In genomic region chr11:92125316-92125715, GRCh38 we compare ENCODE assay signal across 26 cellular contexts.
"Had no signal": no experiment of that assay in that cellular context is flagged by ENCODE, and none has a peak within 500 bp of the region (broad histone marks: within the 10 kb centered on the region; RNA-seq: fewer than 3 reads in every experiment).

No MANE protein-coding gene starts in this region.

- H3K27ac ChIP-seq: epithelial cell of prostate, esophagus muscularis mucosa, hepatocyte, left ventricle myocardium inferior, lower lobe of right lung, pancreas, thoracic aorta, upper lobe of left lung, uterus had no signal

- H3K9me3 ChIP-seq: esophagus muscularis mucosa, lower lobe of right lung, pancreas, thoracic aorta, uterus had no signal

- H3K4me2 ChIP-seq: hepatocyte, smooth muscle cell had no signal

- H3K79me2 ChIP-seq: hepatocyte had no signal

- ATAC-seq: effector memory CD8-positive, alpha-beta T cell; left cardiac atrium; lower lobe of right lung; natural killer cell treated with Interleukin-12 subunit alpha and Interleukin-12 subunit beta and Interleukin-15 and Interleukin-18, amount 100 ng/mL, for 72 hours; pancreas; right cardiac atrium; stimulated activated effector memory CD8-positive, alpha-beta T cell treated with anti-CD3 and anti-CD28 coated beads, Interleukin-12 subunit alpha, Interleukin-12 subunit beta, amount 100 ng/mL, for 72 hours had no signal

- H3K36me3 ChIP-seq: esophagus muscularis mucosa, left ventricle myocardium inferior, lower lobe of right lung, pancreas, thoracic aorta, upper lobe of left lung, uterus had no signal

- H2AFZ ChIP-seq: hepatocyte had no signal

- H3K4me3 Mint-ChIP-seq: dendritic cell treated with granulocyte-macrophage colony-stimulating factor and Interleukin-4, amounts not matched to agents 40 ng/mL and 50 ng/mL, for 4 days; effector memory CD8-positive, alpha-beta T cell; memory B cell; mesothelial cell of epicardium; natural killer cell treated with Interleukin-12 subunit alpha and Interleukin-12 subunit beta and Interleukin-15 and Interleukin-18, amount 100 ng/mL, for 72 hours; stimulated activated effector memory CD8-positive, alpha-beta T cell treated with anti-CD3 and anti-CD28 coated beads, Interleukin-12 subunit alpha, Interleukin-12 subunit beta, amount 100 ng/mL, for 72 hours; stimulated activated naive CD8-positive, alpha-beta T cell treated with anti-CD3 and anti-CD28 coated beads, Interleukin-15, Interleukin-2, amounts not matched to agents 100 ng/mL and 50 ng/mL, for 24 hours had no signal

- H3K36me3 Mint-ChIP-seq: memory B cell; mesothelial cell of epicardium; natural killer cell treated with Interleukin-12 subunit alpha and Interleukin-12 subunit beta and Interleukin-15 and Interleukin-18, amount 100 ng/mL, for 72 hours; stimulated activated effector memory CD8-positive, alpha-beta T cell treated with anti-CD3 and anti-CD28 coated beads, Interleukin-12 subunit alpha, Interleukin-12 subunit beta, amount 100 ng/mL, for 72 hours had no signal

- H3K27me3 Mint-ChIP-seq: dendritic cell treated with granulocyte-macrophage colony-stimulating factor and Interleukin-4, amounts not matched to agents 40 ng/mL and 50 ng/mL, for 4 days; effector memory CD8-positive, alpha-beta T cell; memory B cell; natural killer cell treated with Interleukin-12 subunit alpha and Interleukin-12 subunit beta and Interleukin-15 and Interleukin-18, amount 100 ng/mL, for 72 hours; progenitor cell of endocrine pancreas; stimulated activated naive CD8-positive, alpha-beta T cell treated with anti-CD3 and anti-CD28 coated beads, Interleukin-15, Interleukin-2, amounts not matched to agents 100 ng/mL and 50 ng/mL, for 24 hours had no signal

- H3K9me3 Mint-ChIP-seq: memory B cell had no signal

- H3K27ac Mint-ChIP-seq: dendritic cell treated with granulocyte-macrophage colony-stimulating factor and Interleukin-4, amounts not matched to agents 40 ng/mL and 50 ng/mL, for 4 days; effector memory CD8-positive, alpha-beta T cell; memory B cell; mesothelial cell of epicardium; natural killer cell treated with Interleukin-12 subunit alpha and Interleukin-12 subunit beta and Interleukin-15 and Interleukin-18, amount 100 ng/mL, for 72 hours; progenitor cell of endocrine pancreas; stimulated activated effector memory CD8-positive, alpha-beta T cell treated with anti-CD3 and anti-CD28 coated beads, Interleukin-12 subunit alpha, Interleukin-12 subunit beta, amount 100 ng/mL, for 72 hours; stimulated activated naive CD8-positive, alpha-beta T cell treated with anti-CD3 and anti-CD28 coated beads, Interleukin-15, Interleukin-2, amounts not matched to agents 100 ng/mL and 50 ng/mL, for 24 hours had no signal

- DNase-seq: effector memory CD8-positive, alpha-beta T cell; foreskin fibroblast; kidney; left cardiac atrium; left ventricle myocardium inferior; lower lobe of right lung; occipital lobe; pancreas; right cardiac atrium; stimulated activated CD4-positive, alpha-beta T cell treated with anti-CD3 and anti-CD28 coated beads, Interleukin-4, amount 100 ng/mL, for 1 hour; stimulated activated CD8-positive, alpha-beta memory T cell treated with anti-CD3 and anti-CD28 coated beads, Interleukin-4, amount 100 ng/mL, for 48 hours; upper lobe of left lung; uterus had no signal

- FAIRE-seq: colon, kidney, pancreas had no signal

- H3K27me3 ChIP-seq: esophagus muscularis mucosa, hepatocyte, pancreas, upper lobe of left lung, uterus had no signal

- H3K4me1 Mint-ChIP-seq: memory B cell; stimulated activated effector memory CD8-positive, alpha-beta T cell treated with anti-CD3 and anti-CD28 coated beads, Interleukin-12 subunit alpha, Interleukin-12 subunit beta, amount 100 ng/mL, for 72 hours had no signal

- H3K4me1 ChIP-seq: left ventricle myocardium inferior, lower lobe of right lung, pancreas, upper lobe of left lung, uterus had no signal

- H3K4me3 ChIP-seq: esophagus muscularis mucosa, hepatocyte, left ventricle myocardium inferior, lower lobe of right lung, pancreas, smooth muscle cell, thoracic aorta, upper lobe of left lung, uterus had no signal
